1 cellular context compared by ENCODE assay signal in genomic region chr2:159944874-159945273, GRCh38.
TF ChIP-seq lines count a peak whose summit lies in the region.

No MANE protein-coding gene starts in this region.

TF ChIP-seq in K562, 482 proteins besides CTCF, POLR2A, EP300 and RAD21 (continued from another document):
- TF ChIP-seq TFE3 (CRISPR knock-in tag; IDR thresholded peaks at IDR 0.05) (no peak), CHD7 (IDR thresholded peaks at IDR 0.05; ENCODE audit: low read depth, low read length) (no peak), ATF6 (CRISPR knock-in tag; IDR thresholded peaks at IDR 0.05) (no peak), FOXP1 (CRISPR knock-in tag; IDR thresholded peaks at IDR 0.05) (no peak), ZNF695 (CRISPR knock-in tag; IDR thresholded peaks at IDR 0.05) (no peak), ARNT (IDR thresholded peaks at IDR 0.05) (no peak), HNRNPUL1 (IDR thresholded peaks at IDR 0.05; ENCODE audit: low read length) (no peak), ZNF77 (CRISPR knock-in tag; IDR thresholded peaks at IDR 0.05) (no peak), HIVEP1 (CRISPR knock-in tag; IDR thresholded peaks at IDR 0.05) (no peak), MAFK (IDR thresholded peaks at IDR 0.05; ENCODE audit: low read length) (peak; percentile 79), MAFF (IDR thresholded peaks at IDR 0.05; ENCODE audit: low read length) (peak; percentile 81), MEF2D (tag; conservative IDR thresholded peaks at IDR 0.05; ENCODE audit: low read depth) (no peak), RAD51 (IDR thresholded peaks at IDR 0.05; ENCODE audit: borderline replicate concordance, low read depth) (no peak), RBM25 (IDR thresholded peaks at IDR 0.05; ENCODE audit: low read depth, low read length, severe bottlenecking) (no peak), DNMT1 (IDR thresholded peaks at IDR 0.05) (no peak), CREB1 (IDR thresholded peaks at IDR 0.05) (no peak), CREB1 (CRISPR knock-in tag; IDR thresholded peaks at IDR 0.05) (no peak), ASH1L (IDR thresholded peaks at IDR 0.05; ENCODE audit: borderline replicate concordance, low read depth, partially characterized antibody) (no peak), MAFG (tag; conservative IDR thresholded peaks at IDR 0.05) (peak; percentile 85), PURB (CRISPR knock-in tag; IDR thresholded peaks at IDR 0.05; ENCODE audit: low read depth) (no peak), NFXL1 (CRISPR knock-in tag; IDR thresholded peaks at IDR 0.05) (no peak), MTA3 (IDR thresholded peaks at IDR 0.05; ENCODE audit: borderline replicate concordance) (no peak), CREB5 (CRISPR knock-in tag; IDR thresholded peaks at IDR 0.05) (no peak), ATF4 (CRISPR knock-in tag; IDR thresholded peaks at IDR 0.05) (no peak), GABPA (tag; conservative IDR thresholded peaks at IDR 0.05; ENCODE audit: low read depth) (no peak), ZNF584 (CRISPR knock-in tag; IDR thresholded peaks at IDR 0.05; ENCODE audit: low read depth) (no peak)
